ENCODE assay signal across 11 cellular contexts in the genomic region with DNA sequence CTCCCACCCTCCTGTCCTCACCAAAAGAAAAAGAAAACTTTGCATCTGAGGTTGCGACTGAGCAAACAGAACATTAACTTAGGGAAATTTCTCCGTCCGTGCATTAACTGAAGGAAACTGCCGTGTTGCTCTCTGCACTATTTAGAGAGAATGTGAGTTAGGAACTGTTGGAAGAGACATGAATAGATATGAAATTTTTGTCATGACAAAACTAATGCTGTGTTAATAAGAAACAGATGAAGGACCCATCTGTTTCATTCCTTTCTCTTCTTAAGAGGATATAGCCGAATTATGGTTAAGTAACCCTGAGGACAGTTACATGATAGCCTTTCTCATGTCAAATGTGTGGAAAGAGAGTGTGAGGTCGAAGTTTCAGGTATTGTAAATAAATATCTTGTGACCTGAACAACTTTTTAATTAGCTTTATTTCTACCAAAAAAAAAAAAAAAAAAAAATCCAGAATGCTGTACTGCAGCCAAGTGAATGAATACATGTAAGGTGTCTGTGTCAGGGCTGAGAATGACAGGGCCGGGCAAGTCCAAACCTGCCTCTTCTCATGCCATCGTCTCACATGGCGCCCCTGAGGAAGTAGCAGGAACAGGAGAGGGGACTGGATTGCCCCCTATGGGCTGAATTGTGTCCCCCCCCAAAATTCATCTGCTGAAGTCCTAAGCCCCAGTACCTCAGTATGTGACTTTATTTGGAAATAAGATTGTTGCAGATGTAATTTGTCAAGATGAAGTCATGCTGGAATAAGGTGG. TPM values are rescaled to one million over a fixed set of nuclear protein-coding genes. Genes with fewer than 3 reads are reported as not detected.
DNase-seq lines count a peak whose midpoint lies in the region; ATAC-seq and TF ChIP-seq lines count a peak whose summit lies in the region.
"Had no signal": no experiment of that assay in that cellular context is flagged by ENCODE, and none has a peak within 500 bp of the region (broad histone marks: within the 10 kb centered on the region; RNA-seq: fewer than 3 reads in every experiment).

No MANE protein-coding gene starts in this region.

- intact Hi-C loops in right cardiac atrium (cut with DNase I): no loop called here

- H3K27me3 ChIP-seq in BJ (ENCODE audit: control insufficient read depth, insufficient read depth, low read length): no peaks in the 10 kb centered on the region
- H3K27me3 ChIP-seq in right cardiac atrium (ENCODE audit: control insufficient read depth, insufficient read depth): no peaks in the 10 kb centered on the region

- CTCF ChIA-PET in BJ (lab: Yijun Ruan, JAX): interaction anchor here (1.2 to 1.3 kb wide), 2 partner anchors 16 to 100 kb away, joined by 3 to 4 read pairs; no protein-coding TSS in a partner anchor
- CTCF ChIA-PET in HEK293 (lab: Yijun Ruan, JAX): interaction anchor here (0.9 to 1.5 kb wide), 6 partner anchors 11 to 76 kb away, joined by 3 to 5 read pairs (median 4); no protein-coding TSS in a partner anchor
- CTCF ChIA-PET in RWPE1 (lab: Yijun Ruan, JAX): interaction anchor here (0.6 kb wide), 1 partner anchor 1765 kb away, joined by 4 read pairs; no protein-coding TSS in a partner anchor

- H3K9me3 ChIP-seq in HEK293 (ENCODE audit: control insufficient read depth, insufficient read depth, low read depth, low read length) (no peaks in the 10 kb centered on the region), right cardiac atrium (ENCODE audit: control insufficient read depth, low read length) (peaks cover 4% of the 10 kb centered on the region)

- POLR2A ChIA-PET in BJ (lab: Charles Lee) (no interaction called here), HEK293 (lab: Yijun Ruan, JAX) (interaction anchor here (0.7 kb wide), 1 partner anchor 245 kb away, joined by 3 read pairs; no protein-coding TSS in a partner anchor), RWPE1 (lab: Yijun Ruan, JAX; ENCODE audit: low non-redundant PET) (interaction anchor here (0.6 kb wide), 1 partner anchor 30 kb away, joined by 3 read pairs; no protein-coding TSS in a partner anchor)

- H3K27ac ChIP-seq in HEK293 (ENCODE audit: extremely low read depth, low read depth, low read length) (no peak overlapping the region), RWPE1 (no peak overlapping the region), right cardiac atrium (ENCODE audit: low read length) (no peak overlapping the region)
- H3K27ac ChIP-seq: spleen had no signal

- WGBS in right cardiac atrium: 71% methylated on average over 9 of the region's 9 CpGs

- ATAC-seq in right cardiac atrium (no peak), GM21786 (IDR thresholded peaks at IDR 0.05; ENCODE audit: unreplicated experiment) (no peak), HG02981 (IDR thresholded peaks at IDR 0.05; ENCODE audit: unreplicated experiment) (no peak)

- H3K4me1 ChIP-seq in HEK293 (ENCODE audit: control insufficient read depth, insufficient read depth, low read length) (no peaks in the 10 kb centered on the region), right cardiac atrium (ENCODE audit: control insufficient read depth, insufficient read depth, low read length) (no peaks in the 10 kb centered on the region)

- H3K36me3 ChIP-seq in BJ (ENCODE audit: control insufficient read depth, insufficient read depth, low read length): no peaks in the 10 kb centered on the region
- H3K36me3 ChIP-seq in HEK293 (ENCODE audit: control insufficient read depth in 2 of 2, insufficient read depth in 1 of 2, low read length in 2 of 2): no peaks in the 10 kb centered on the region
- H3K36me3 ChIP-seq: spleen had no signal

- H3K4me3 ChIP-seq in BJ (ENCODE audit: low read depth, low read length): 0 out of 2 replicates have a peak overlapping the region, but pooled peaks have one; percentile 1
- no peak overlapping the region for H3K4me3 ChIP-seq in HEK293 (ENCODE audit: low read depth, low read length)
- no peak overlapping the region for H3K4me3 ChIP-seq in right cardiac atrium (ENCODE audit: low read length)
- H3K4me3 ChIP-seq: spleen had no signal

- 0 out of 2 replicates have a peak, but pooled peaks have one; percentile 5 for TF ChIP-seq CTCF in BJ (IDR thresholded peaks at IDR 0.05; ENCODE audit: insufficient read depth, low read depth, low read length)
- TF ChIP-seq CTCF in HEK293 (tag by site-specific recombination; IDR thresholded peaks at IDR 0.05): peak; percentile 57; the same call in 1 of the 2 replicates
- no peak; the same call in 1 of the 2 replicates for TF ChIP-seq CTCF in RWPE1 (conservative IDR thresholded peaks at IDR 0.05; ENCODE audit: low read depth)

- DNase-seq in BJ (ENCODE audit: low read depth) (peak; percentile 73), RWPE1 (ENCODE audit: low spot score) (peak; percentile 90), fibroblast of the conjunctiva (ENCODE audit: low read depth) (peak; percentile 69), right cardiac atrium (no peak), hypothalamus (lab: John Stamatoyannopoulos, UW) (no peak)
- DNase-seq: activated CD4-positive, CD25-positive, alpha-beta regulatory T cell treated with anti-CD3 and anti-CD28 coated beads, Interleukin-2, amount 50 U/mL, for 72 hours; kidney glomerular epithelial cell; spleen had no signal

TF ChIP-seq in HEK293, 187 proteins besides CTCF, POLR2A, EP300 and RAD21 (continues in another document):
- TF ChIP-seq, protein P1, sequence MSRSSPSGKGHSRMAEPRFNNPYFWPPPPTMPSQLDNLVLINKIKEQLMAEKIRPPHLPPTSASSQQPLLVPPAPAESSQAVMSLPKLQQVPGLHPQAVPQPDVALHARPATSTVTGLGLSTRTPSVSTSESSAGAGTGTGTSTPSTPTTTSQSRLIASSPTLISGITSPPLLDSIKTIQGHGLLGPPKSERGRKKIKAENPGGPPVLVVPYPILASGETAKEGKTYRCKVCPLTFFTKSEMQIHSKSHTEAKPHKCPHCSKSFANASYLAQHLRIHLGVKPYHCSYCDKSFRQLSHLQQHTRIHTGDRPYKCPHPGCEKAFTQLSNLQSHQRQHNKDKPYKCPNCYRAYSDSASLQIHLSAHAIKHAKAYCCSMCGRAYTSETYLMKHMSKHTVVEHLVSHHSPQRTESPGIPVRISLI (tag by site-specific recombination; IDR thresholded peaks at IDR 0.05): peak; percentile 83
- TF ChIP-seq IKZF3 (tag by site-specific recombination; IDR thresholded peaks at IDR 0.05) (0 out of 2 replicates have a peak, but pooled peaks have one; percentile 45), YY1 (tag by site-specific recombination; IDR thresholded peaks at IDR 0.05) (0 out of 2 replicates have a peak, but pooled peaks have one; percentile 12), ZNF629 (tag by site-specific recombination; IDR thresholded peaks at IDR 0.05) (peak; percentile 42; the same call in 1 of the 2 replicates), GLIS2 (tag by site-specific recombination; IDR thresholded peaks at IDR 0.05) (peak; percentile 51), ZNF426 (tag by site-specific recombination; IDR thresholded peaks at IDR 0.05) (no peak), ZNF19 (tag by site-specific recombination; IDR thresholded peaks at IDR 0.05; ENCODE audit: low read depth) (no peak), ZNF335 (tag by site-specific recombination; conservative IDR thresholded peaks at IDR 0.05) (peak; percentile 37; the same call in 1 of the 2 replicates)
- TF ChIP-seq, protein P2, sequence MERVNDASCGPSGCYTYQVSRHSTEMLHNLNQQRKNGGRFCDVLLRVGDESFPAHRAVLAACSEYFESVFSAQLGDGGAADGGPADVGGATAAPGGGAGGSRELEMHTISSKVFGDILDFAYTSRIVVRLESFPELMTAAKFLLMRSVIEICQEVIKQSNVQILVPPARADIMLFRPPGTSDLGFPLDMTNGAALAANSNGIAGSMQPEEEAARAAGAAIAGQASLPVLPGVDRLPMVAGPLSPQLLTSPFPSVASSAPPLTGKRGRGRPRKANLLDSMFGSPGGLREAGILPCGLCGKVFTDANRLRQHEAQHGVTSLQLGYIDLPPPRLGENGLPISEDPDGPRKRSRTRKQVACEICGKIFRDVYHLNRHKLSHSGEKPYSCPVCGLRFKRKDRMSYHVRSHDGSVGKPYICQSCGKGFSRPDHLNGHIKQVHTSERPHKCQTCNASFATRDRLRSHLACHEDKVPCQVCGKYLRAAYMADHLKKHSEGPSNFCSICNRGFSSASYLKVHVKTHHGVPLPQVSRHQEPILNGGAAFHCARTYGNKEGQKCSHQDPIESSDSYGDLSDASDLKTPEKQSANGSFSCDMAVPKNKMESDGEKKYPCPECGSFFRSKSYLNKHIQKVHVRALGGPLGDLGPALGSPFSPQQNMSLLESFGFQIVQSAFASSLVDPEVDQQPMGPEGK (tag by site-specific recombination; IDR thresholded peaks at IDR 0.05): peak; percentile 65
- TF ChIP-seq, protein P3, sequence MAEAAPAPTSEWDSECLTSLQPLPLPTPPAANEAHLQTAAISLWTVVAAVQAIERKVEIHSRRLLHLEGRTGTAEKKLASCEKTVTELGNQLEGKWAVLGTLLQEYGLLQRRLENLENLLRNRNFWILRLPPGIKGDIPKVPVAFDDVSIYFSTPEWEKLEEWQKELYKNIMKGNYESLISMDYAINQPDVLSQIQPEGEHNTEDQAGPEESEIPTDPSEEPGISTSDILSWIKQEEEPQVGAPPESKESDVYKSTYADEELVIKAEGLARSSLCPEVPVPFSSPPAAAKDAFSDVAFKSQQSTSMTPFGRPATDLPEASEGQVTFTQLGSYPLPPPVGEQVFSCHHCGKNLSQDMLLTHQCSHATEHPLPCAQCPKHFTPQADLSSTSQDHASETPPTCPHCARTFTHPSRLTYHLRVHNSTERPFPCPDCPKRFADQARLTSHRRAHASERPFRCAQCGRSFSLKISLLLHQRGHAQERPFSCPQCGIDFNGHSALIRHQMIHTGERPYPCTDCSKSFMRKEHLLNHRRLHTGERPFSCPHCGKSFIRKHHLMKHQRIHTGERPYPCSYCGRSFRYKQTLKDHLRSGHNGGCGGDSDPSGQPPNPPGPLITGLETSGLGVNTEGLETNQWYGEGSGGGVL (tag by site-specific recombination; IDR thresholded peaks at IDR 0.05): peak; percentile 91
- TF ChIP-seq, protein P4, sequence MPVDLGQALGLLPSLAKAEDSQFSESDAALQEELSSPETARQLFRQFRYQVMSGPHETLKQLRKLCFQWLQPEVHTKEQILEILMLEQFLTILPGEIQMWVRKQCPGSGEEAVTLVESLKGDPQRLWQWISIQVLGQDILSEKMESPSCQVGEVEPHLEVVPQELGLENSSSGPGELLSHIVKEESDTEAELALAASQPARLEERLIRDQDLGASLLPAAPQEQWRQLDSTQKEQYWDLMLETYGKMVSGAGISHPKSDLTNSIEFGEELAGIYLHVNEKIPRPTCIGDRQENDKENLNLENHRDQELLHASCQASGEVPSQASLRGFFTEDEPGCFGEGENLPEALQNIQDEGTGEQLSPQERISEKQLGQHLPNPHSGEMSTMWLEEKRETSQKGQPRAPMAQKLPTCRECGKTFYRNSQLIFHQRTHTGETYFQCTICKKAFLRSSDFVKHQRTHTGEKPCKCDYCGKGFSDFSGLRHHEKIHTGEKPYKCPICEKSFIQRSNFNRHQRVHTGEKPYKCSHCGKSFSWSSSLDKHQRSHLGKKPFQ (tag by site-specific recombination; IDR thresholded peaks at IDR 0.05): no peak

RNA-seq across cellular contexts. Expression of a gene that starts 35.6 kb away (rescaled TPM):
- polyA plus RNA-seq in BJ (2011; rRNA removed) (2.4 and 3.4 TPM in 2 replicates), right cardiac atrium (1.3 TPM)
- polyA minus RNA-seq in BJ (2011; rRNA and poly(A)+ RNA removed): 9.7 and 9.8 TPM in 2 replicates
- total RNA-seq in right cardiac atrium: 1 to 10 TPM; 2.2 to 2.7 (median 2.4) TPM

Comparison
In these comparisons a context has a peak if more than half of its experiments do, and no peak if none do; other contexts are left out.
1. DNase-seq: peak in BJ (single experiment), RWPE1 (single experiment) and fibroblast of the conjunctiva (single experiment); none in right cardiac atrium (0 of 3) and hypothalamus (0 of 51).